26 cellular contexts compared by ENCODE assay signal in the genomic region with DNA sequence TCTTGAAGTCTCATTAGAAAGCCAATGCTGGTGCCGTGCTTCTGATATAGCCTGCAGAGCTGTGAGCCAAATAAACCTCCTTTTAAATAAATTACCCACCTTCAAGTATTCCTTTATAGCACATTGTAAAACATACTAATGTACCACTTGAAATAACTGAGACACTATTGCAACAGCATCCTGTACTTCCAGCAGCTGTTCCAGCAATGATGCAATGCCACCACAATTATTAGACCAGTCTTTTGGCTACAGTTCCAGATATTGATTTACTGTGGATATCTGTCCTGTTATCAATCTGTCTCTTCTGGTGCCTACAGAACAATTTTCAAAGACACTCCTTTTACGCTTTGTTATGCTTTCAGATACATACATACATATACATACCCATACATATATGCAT.
"Had no signal": no experiment of that assay in that cellular context is flagged by ENCODE, and none has a peak within 500 bp of the region (broad histone marks: within the 10 kb centered on the region; RNA-seq: fewer than 3 reads in every experiment).

No MANE protein-coding gene starts in this region.

- DNase-seq: activated CD4-positive, alpha-beta T cell treated with anti-CD3 and anti-CD28 coated beads for 48 hours; activated CD8-positive, alpha-beta T cell treated with anti-CD3 and anti-CD28 coated beads for 36 hours; activated effector memory CD4-positive, alpha-beta T cell treated with anti-CD3 and anti-CD28 coated beads, Interleukin-2, amount 50 U/mL, for 16 hours; activated T-cell treated with anti-CD3 and anti-CD28 coated beads, Interleukin-2, amount 50 U/mL, for 48 hours; amygdala; body of pancreas; effector memory CD4-positive, alpha-beta T cell; foreskin melanocyte; head of caudate nucleus; immature natural killer cell; left cardiac atrium; midbrain; right cardiac atrium; stimulated activated naive CD8-positive, alpha-beta T cell treated with anti-CD3 and anti-CD28 coated beads, Interleukin-15, Interleukin-2, amounts not matched to agents 100 U/mL and 50 U/mL, for 24 hours; T-helper 2 cell; trophoblast cell had no signal

- H3K4me1 Mint-ChIP-seq: activated naive CD4-positive, alpha-beta T cell treated with anti-CD3 and anti-CD28 coated beads, Interleukin-2, amount 50 U/mL, for 24 hours; central memory CD8-positive, alpha-beta T cell; immature natural killer cell; neural crest cell had no signal

- H3K9me3 Mint-ChIP-seq: activated naive CD4-positive, alpha-beta T cell treated with anti-CD3 and anti-CD28 coated beads, Interleukin-2, amount 50 U/mL, for 24 hours had no signal

- H3K9me3 ChIP-seq: body of pancreas, prostate gland had no signal

- H3K4me3 ChIP-seq: body of pancreas, lung, prostate gland, smooth muscle cell, suprapubic skin had no signal

- H3K36me3 Mint-ChIP-seq: activated naive CD4-positive, alpha-beta T cell treated with anti-CD3 and anti-CD28 coated beads, Interleukin-2, amount 50 U/mL, for 24 hours; immature natural killer cell had no signal

- H3K27me3 Mint-ChIP-seq: activated CD8-positive, alpha-beta T cell treated with anti-CD3 and anti-CD28 coated beads for 36 hours; activated naive CD4-positive, alpha-beta T cell treated with anti-CD3 and anti-CD28 coated beads, Interleukin-2, amount 50 U/mL, for 24 hours; central memory CD8-positive, alpha-beta T cell; dendritic cell treated with granulocyte-macrophage colony-stimulating factor and Interleukin-4, amounts not matched to agents 40 ng/mL and 50 ng/mL, for 4 days had no signal

- FAIRE-seq: TTC549 had no signal

- H3K27ac Mint-ChIP-seq: activated CD8-positive, alpha-beta T cell treated with anti-CD3 and anti-CD28 coated beads for 36 hours; activated naive CD4-positive, alpha-beta T cell treated with anti-CD3 and anti-CD28 coated beads, Interleukin-2, amount 50 U/mL, for 24 hours; dendritic cell treated with granulocyte-macrophage colony-stimulating factor and Interleukin-4, amounts not matched to agents 40 ng/mL and 50 ng/mL, for 4 days; immature natural killer cell; WTC11 had no signal

- H3K4me3 Mint-ChIP-seq: activated CD8-positive, alpha-beta T cell treated with anti-CD3 and anti-CD28 coated beads for 36 hours; activated naive CD4-positive, alpha-beta T cell treated with anti-CD3 and anti-CD28 coated beads, Interleukin-2, amount 50 U/mL, for 24 hours; central memory CD8-positive, alpha-beta T cell; dendritic cell treated with granulocyte-macrophage colony-stimulating factor and Interleukin-4, amounts not matched to agents 40 ng/mL and 50 ng/mL, for 4 days; immature natural killer cell; neural crest cell; WTC11 had no signal

- H3K27ac ChIP-seq: body of pancreas, prostate gland, suprapubic skin had no signal

- H3K36me3 ChIP-seq: prostate gland, suprapubic skin had no signal

- H3K27me3 ChIP-seq: body of pancreas, suprapubic skin had no signal

- H3K4me1 ChIP-seq: body of pancreas, prostate gland, suprapubic skin had no signal
